15 cellular contexts compared by ENCODE assay signal in genomic region chr13:114123876-114124275, GRCh38. TPM values are rescaled to one million over a fixed set of nuclear protein-coding genes. Genes with fewer than 3 reads are reported as not detected.
"Had no signal": no experiment of that assay in that cellular context is flagged by ENCODE, and none has a peak within 500 bp of the region (broad histone marks: within the 10 kb centered on the region; RNA-seq: fewer than 3 reads in every experiment).

No MANE protein-coding gene starts in this region.

- H3K9me3 Mint-ChIP-seq: stimulated activated memory B cell treated with anti-CD40 and anti-IgM and Interleukin-4, amounts not matched to agents 10 μg/mL and 1 μg/mL and 100 μg/mL, for 72 hours; type B pancreatic cell had no signal

- H3K4me3 Mint-ChIP-seq: activated CD4-positive, alpha-beta T cell treated with anti-CD3 and anti-CD28 coated beads for 36 hours; stimulated activated memory B cell treated with anti-CD40 and anti-IgM and Interleukin-4, amounts not matched to agents 10 μg/mL and 1 μg/mL and 100 μg/mL, for 72 hours; type B pancreatic cell had no signal

- H3K27me3 ChIP-seq: breast epithelium had no signal

- H3K27ac Mint-ChIP-seq: type B pancreatic cell had no signal

- H3K27me3 Mint-ChIP-seq: activated CD4-positive, alpha-beta T cell treated with anti-CD3 and anti-CD28 coated beads for 36 hours; stimulated activated memory B cell treated with anti-CD40 and anti-IgM and Interleukin-4, amounts not matched to agents 10 μg/mL and 1 μg/mL and 100 μg/mL, for 72 hours had no signal

- H3K27ac ChIP-seq: neutrophil had no signal

- DNase-seq: activated CD4-positive, alpha-beta T cell treated with anti-CD3 and anti-CD28 coated beads for 36 hours; activated naive CD4-positive, alpha-beta T cell treated with anti-CD3 and anti-CD28 coated beads, Interleukin-2, amount 50 U/mL, for 16 hours; dermis blood vessel endothelial cell; left ventricle myocardium superior; right cardiac atrium; substantia nigra; T1000 had no signal

- H3K4me1 ChIP-seq: breast epithelium had no signal

- ATAC-seq: activated CD4-positive, alpha-beta T cell treated with anti-CD3 and anti-CD28 coated beads for 36 hours; left ventricle myocardium superior; right cardiac atrium; stimulated activated memory B cell treated with anti-CD40 and anti-IgM and Interleukin-4, amounts not matched to agents 10 μg/mL and 1 μg/mL and 100 μg/mL, for 72 hours had no signal

- FAIRE-seq: keratinocyte had no signal

- H3K36me3 Mint-ChIP-seq: type B pancreatic cell had no signal

- H3K9me3 ChIP-seq: breast epithelium, neutrophil had no signal

- H3K4me3 ChIP-seq: breast epithelium had no signal

- H3K36me3 ChIP-seq: breast epithelium, neutrophil had no signal

RNA-seq across cellular contexts. Expression of gene CFAP97D2, which starts 55.2 kb away (rescaled TPM):
- total RNA-seq: activated CD4-positive, alpha-beta T cell treated with anti-CD3 and anti-CD28 coated beads for 36 hours; activated T-helper 2 cell treated with anti-CD3 and anti-CD28 coated beads, Interferon-gamma antibody, Interleukin-2, Interleukin-4, amounts not matched to agents 10 μg/mL and 5 μg/mL and 100 μg/mL, durations not matched to agents 14 hours and 24 hours and 36 hours; breast epithelium; cerebellum; dermis blood vessel endothelial cell; left ventricle myocardium superior; right cardiac atrium; SK-MEL-5 had no signal
